Comparison of ENCODE assay signal across 29 cellular contexts in the genomic region with DNA sequence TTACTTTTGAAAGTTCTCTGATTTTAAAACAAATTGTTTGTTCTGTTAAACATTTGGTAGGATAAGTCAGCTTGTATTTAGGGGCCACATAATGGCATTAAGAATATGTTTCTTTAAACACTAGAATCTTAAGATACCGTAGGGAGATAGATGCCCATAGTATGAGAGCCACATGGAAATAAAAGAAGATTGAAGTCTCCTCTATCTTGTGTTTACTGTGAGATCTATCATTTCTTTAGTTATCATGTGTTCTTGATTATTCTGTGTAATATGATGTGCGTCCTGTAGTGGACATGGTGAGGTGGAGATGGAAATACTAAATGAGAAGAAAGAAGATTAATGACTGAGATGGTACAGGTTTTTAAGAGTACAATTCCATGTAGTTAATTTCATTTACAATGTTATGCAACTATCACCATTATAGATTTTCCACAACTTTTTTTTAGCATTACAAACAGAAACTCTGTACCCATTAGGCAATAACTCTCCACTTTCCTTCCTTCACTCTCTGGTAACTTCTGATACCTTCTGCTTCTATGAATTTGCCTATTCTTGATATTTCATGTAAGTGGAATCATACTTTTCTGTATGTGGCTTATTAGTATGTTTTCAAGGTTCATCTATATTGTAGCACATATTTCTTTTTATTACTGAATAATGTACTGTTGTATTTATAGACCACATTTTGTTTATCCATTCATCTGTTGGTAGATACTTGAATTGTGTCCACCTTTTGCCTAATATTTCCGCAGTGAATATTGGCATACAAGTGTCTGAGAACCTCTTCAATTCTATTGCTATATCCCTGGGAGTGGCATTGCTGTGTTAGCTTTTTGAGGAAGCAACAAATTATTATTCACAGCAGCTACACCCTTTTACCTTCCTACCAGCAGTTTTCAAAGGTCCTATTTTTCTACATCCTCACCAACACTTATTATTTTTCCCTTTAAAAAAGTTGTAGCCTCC.
"Had no signal": no experiment of that assay in that cellular context is flagged by ENCODE, and none has a peak within 500 bp of the region (broad histone marks: within the 10 kb centered on the region; RNA-seq: fewer than 3 reads in every experiment).

No MANE protein-coding gene starts in this region.

- H3K4me3 ChIP-seq: esophagus squamous epithelium, lung, ovary, psoas muscle, stomach, thyroid gland, vagina had no signal

- H3K9me3 ChIP-seq: esophagus squamous epithelium, ovary, psoas muscle, stomach, thyroid gland, vagina had no signal

- H3K27ac ChIP-seq: esophagus squamous epithelium, ovary, psoas muscle, stomach, thyroid gland, vagina had no signal

- H3K27me3 ChIP-seq: esophagus squamous epithelium, ovary, stomach, thyroid gland, vagina had no signal

- ATAC-seq: effector memory CD8-positive, alpha-beta T cell; left colon; left ventricle myocardium superior; natural killer cell; psoas muscle; right cardiac atrium; stimulated activated effector memory CD8-positive, alpha-beta T cell treated with anti-CD3 and anti-CD28 coated beads, Interleukin-12 subunit alpha, Interleukin-12 subunit beta, amount 100 ng/mL, for 72 hours had no signal

- H3K36me3 ChIP-seq: ovary had no signal

- DNase-seq: cortex of kidney; effector memory CD8-positive, alpha-beta T cell; erythroblast; esophagus squamous epithelium; foreskin melanocyte; glutamatergic neuron; hypothalamus; immature natural killer cell; islet precursor cell; kidney glomerular epithelial cell; left colon; left ventricle myocardium superior; natural killer cell; occipital lobe; ovary; posterior cingulate gyrus; psoas muscle; right cardiac atrium; small intestine; stimulated activated CD4-positive, alpha-beta T cell treated with anti-CD3 and anti-CD28 coated beads, Interleukin-12 subunit alpha, Interleukin-12 subunit beta, amount 100 ng/mL, for 4 hours; stimulated activated CD4-positive, alpha-beta T cell treated with anti-CD3 and anti-CD28 coated beads, Interleukin-1b, Interleukin-23, amount 100 ng/mL, for 48 hours; stimulated activated CD4-positive, alpha-beta T cell treated with anti-CD3 and anti-CD28 coated beads, Interleukin-4, amount 100 ng/mL, for 24 hours; stimulated activated naive CD4-positive, alpha-beta T cell treated with Interleukin-2 at 50 U/mL for 16 hours; stomach; thyroid gland; trophoblast cell had no signal
